9 cellular contexts compared by ENCODE assay signal in the genomic region with DNA sequence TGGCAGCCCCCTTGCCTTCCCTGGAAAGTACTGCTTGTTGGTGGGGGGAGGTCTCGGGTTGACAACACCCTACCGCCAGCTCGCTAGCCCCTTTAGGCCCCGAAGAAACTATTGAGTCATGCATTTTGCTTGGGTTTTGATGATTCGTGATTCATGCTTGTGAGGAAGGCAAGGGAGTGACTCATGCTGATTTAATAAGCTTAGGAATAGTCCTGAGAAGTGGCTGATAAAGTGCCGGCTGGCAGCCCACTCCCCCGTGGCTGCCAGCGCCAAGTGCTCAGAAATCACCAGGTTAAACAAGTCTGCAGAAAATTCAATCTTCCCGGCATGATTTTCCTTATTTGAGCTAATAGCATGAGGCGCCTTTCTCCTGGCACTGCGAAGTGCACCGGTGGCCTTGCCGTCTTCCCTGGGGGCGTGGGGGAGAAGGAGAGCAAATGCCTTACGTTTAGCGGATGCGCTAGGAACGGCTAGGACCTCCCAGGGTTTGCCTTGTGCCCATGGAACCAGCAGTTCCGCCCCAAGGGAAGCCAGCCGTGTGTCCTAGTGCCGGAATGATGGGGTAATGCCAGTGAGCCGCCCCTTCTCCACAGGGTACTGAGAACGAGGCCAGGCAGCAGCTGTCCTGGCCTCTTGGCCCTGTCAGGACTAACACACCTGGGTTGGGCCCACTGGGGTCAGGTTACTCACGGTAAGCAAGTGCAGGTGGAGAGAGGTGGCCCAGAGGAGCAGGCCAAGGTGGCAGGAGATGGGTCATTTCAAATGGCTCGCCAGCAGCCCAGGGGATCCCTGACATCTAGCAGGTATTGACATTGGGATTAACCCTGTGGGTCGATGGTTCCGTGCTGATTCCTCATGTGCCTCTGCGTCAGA.
DNase-seq lines count a peak whose midpoint lies in the region; ATAC-seq and TF ChIP-seq lines count a peak whose summit lies in the region.
"Had no signal": no experiment of that assay in that cellular context is flagged by ENCODE, and none has a peak within 500 bp of the region (broad histone marks: within the 10 kb centered on the region; RNA-seq: fewer than 3 reads in every experiment).

No MANE protein-coding gene starts in this region.

- TF ChIP-seq POLR2A in prostate gland (IDR thresholded peaks at IDR 0.05): no peak

- CTCF ChIA-PET in naive thymus-derived CD4-positive, alpha-beta T cell (lab: Charles Lee): no interaction called here
- CTCF ChIA-PET in activated naive CD4-positive, alpha-beta T cell treated with anti-CD3 and anti-CD28 coated beads, Interleukin-2, amount 10 ng/mL, durations not matched to agents 7 days and 5 days (lab: Charles Lee): no interaction called here

- H3K36me3 ChIP-seq in naive thymus-derived CD4-positive, alpha-beta T cell (ENCODE audit: control insufficient read depth in 2 of 3, insufficient read depth in 3 of 3, low read length in 3 of 3): no peaks in the 10 kb centered on the region
- H3K36me3 ChIP-seq in prostate gland: no peaks in the 10 kb centered on the region

- 55% methylated on average over 28 of the region's 28 CpGs for WGBS in prostate gland

- no peaks in the 10 kb centered on the region for H3K4me1 ChIP-seq in naive thymus-derived CD4-positive, alpha-beta T cell (ENCODE audit: control insufficient read depth in 2 of 2, insufficient read depth in 2 of 2, low read length in 2 of 2)
- no peaks in the 10 kb centered on the region for H3K4me1 ChIP-seq in prostate gland (replicated peaks)

- peak; percentile 67 for DNase-seq in ELF-1 (ENCODE audit: low read depth, low spot score)
- peak; percentile 24 for DNase-seq in NCI-H2227 treated with DMSO at 0.1 percent for 48 hours (lab: John Stamatoyannopoulos, UW)
- DNase-seq in cardiac fibroblast (ENCODE audit: low read depth in 2 of 2): peak; percentile 89 to 91
- DNase-seq in naive thymus-derived CD4-positive, alpha-beta T cell: peak in 1 of 9 donors; percentile 19
- DNase-seq in activated naive CD4-positive, alpha-beta T cell treated with anti-CD3 and anti-CD28 coated beads, Interleukin-2, amount 10 ng/mL, durations not matched to agents 7 days and 5 days: no peak
- DNase-seq in prostate gland (ENCODE audit: low spot score): no peak

- no peaks in the 10 kb centered on the region for H3K9me3 Mint-ChIP-seq in naive thymus-derived CD4-positive, alpha-beta T cell
- H3K9me3 Mint-ChIP-seq in activated naive CD4-positive, alpha-beta T cell treated with anti-CD3 and anti-CD28 coated beads, Interleukin-2, amount 10 ng/mL, durations not matched to agents 7 days and 5 days: no peaks in the 10 kb centered on the region

- no peak overlapping the region for H3K27ac ChIP-seq in naive thymus-derived CD4-positive, alpha-beta T cell (ENCODE audit: low read depth, low read length)
- H3K27ac ChIP-seq in prostate gland: no peak overlapping the region

- POLR2A ChIA-PET in naive thymus-derived CD4-positive, alpha-beta T cell (lab: Charles Lee): no interaction called here

- no peak overlapping the region for H3K27ac Mint-ChIP-seq in naive thymus-derived CD4-positive, alpha-beta T cell
- no peak overlapping the region for H3K27ac Mint-ChIP-seq in activated naive CD4-positive, alpha-beta T cell treated with anti-CD3 and anti-CD28 coated beads, Interleukin-2, amount 10 ng/mL, durations not matched to agents 7 days and 5 days

- H3K27me3 ChIP-seq in naive thymus-derived CD4-positive, alpha-beta T cell (ENCODE audit: control insufficient read depth in 2 of 2, insufficient read depth in 2 of 2, low read length in 2 of 2): no peaks in the 10 kb centered on the region
- no peaks in the 10 kb centered on the region for H3K27me3 ChIP-seq in prostate gland (replicated peaks; ENCODE audit: insufficient read depth)

- intact Hi-C loops in naive thymus-derived CD4-positive, alpha-beta T cell (cut with micrococcal nuclease): no loop called here
- intact Hi-C loops in prostate gland (cut with DNase I): no loop called here

- H3K4me1 Mint-ChIP-seq in naive thymus-derived CD4-positive, alpha-beta T cell: no peaks in the 10 kb centered on the region
- H3K4me1 Mint-ChIP-seq in activated naive CD4-positive, alpha-beta T cell treated with anti-CD3 and anti-CD28 coated beads, Interleukin-2, amount 10 ng/mL, durations not matched to agents 7 days and 5 days: no peaks in the 10 kb centered on the region
- H3K4me1 Mint-ChIP-seq: IgD-negative memory B cell had no signal

- ATAC-seq in naive thymus-derived CD4-positive, alpha-beta T cell: peak; percentile 45
- ATAC-seq in GM18867 (IDR thresholded peaks at IDR 0.05; ENCODE audit: unreplicated experiment) (no peak), HG03460 (IDR thresholded peaks at IDR 0.05; ENCODE audit: unreplicated experiment) (no peak)

- H3K4me3 ChIP-seq in cardiac fibroblast (replicated peaks in 1 of 2; ENCODE audit: low read depth in 2 of 2, low read length in 2 of 2) (no peak overlapping the region), prostate gland (no peak overlapping the region)
- H3K4me3 ChIP-seq in naive thymus-derived CD4-positive, alpha-beta T cell (ENCODE audit: low read length): no peak overlapping the region

- no peak overlapping the region for H3K4me3 Mint-ChIP-seq in naive thymus-derived CD4-positive, alpha-beta T cell
- H3K4me3 Mint-ChIP-seq in activated naive CD4-positive, alpha-beta T cell treated with anti-CD3 and anti-CD28 coated beads, Interleukin-2, amount 10 ng/mL, durations not matched to agents 7 days and 5 days: no peak overlapping the region
- H3K4me3 Mint-ChIP-seq: IgD-negative memory B cell had no signal

- H3K36me3 Mint-ChIP-seq in naive thymus-derived CD4-positive, alpha-beta T cell: no peaks in the 10 kb centered on the region
- no peaks in the 10 kb centered on the region for H3K36me3 Mint-ChIP-seq in activated naive CD4-positive, alpha-beta T cell treated with anti-CD3 and anti-CD28 coated beads, Interleukin-2, amount 10 ng/mL, durations not matched to agents 7 days and 5 days

- H3K27me3 Mint-ChIP-seq in naive thymus-derived CD4-positive, alpha-beta T cell: peaks cover 0 to 4% (median 0%) of the 10 kb centered on the region in 5 donors
- H3K27me3 Mint-ChIP-seq in activated naive CD4-positive, alpha-beta T cell treated with anti-CD3 and anti-CD28 coated beads, Interleukin-2, amount 10 ng/mL, durations not matched to agents 7 days and 5 days: peaks cover 27% of the 10 kb centered on the region

- no peaks in the 10 kb centered on the region for H3K9me3 ChIP-seq in naive thymus-derived CD4-positive, alpha-beta T cell (ENCODE audit: control insufficient read depth in 2 of 3, low read length in 3 of 3)
- no peaks in the 10 kb centered on the region for H3K9me3 ChIP-seq in prostate gland

- TF ChIP-seq CTCF in cardiac fibroblast (IDR thresholded peaks at IDR 0.05; ENCODE audit: low read depth, low read length) (no peak), prostate gland (IDR thresholded peaks at IDR 0.05) (no peak)

Comparison
In these comparisons a context has a peak if more than half of its experiments do, and no peak if none do; other contexts are left out.
1. DNase-seq: peak in ELF-1 (single experiment), NCI-H2227 treated with DMSO at 0.1 percent for 48 hours (single experiment) and cardiac fibroblast (2 of 2); none in activated naive CD4-positive, alpha-beta T cell treated with anti-CD3 and anti-CD28 coated beads, Interleukin-2, amount 10 ng/mL, durations not matched to agents 7 days and 5 days (single experiment) and prostate gland (single experiment).